Comparison of ENCODE assay signal across 2 cellular contexts in the genomic region with DNA sequence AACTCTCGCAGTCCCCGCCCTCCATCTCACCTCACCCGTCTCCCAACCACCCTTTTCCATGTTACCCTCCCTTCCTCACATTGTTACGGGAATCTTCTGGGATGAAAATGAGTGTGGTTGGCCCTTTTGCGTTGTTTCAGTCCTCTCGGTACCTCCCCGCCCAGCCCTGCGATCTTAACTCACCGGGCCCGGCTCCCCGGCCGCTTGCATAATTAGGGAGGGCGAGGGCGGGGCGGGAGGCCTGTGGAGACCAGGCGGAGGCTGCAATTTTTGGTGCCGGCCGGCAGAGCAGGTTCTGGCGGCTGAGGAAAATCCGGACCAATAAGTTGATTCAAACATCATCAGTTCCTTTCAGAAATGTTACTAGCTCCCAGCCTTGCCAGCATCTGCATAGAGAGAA.
A peak's percentile ranks its signal among the peaks of the same experiment; 100 is the strongest.
TF ChIP-seq lines count a peak whose summit lies in the region.

No MANE protein-coding gene starts in this region.

TF ChIP-seq in HEK293T, 16 proteins besides CTCF, POLR2A, EP300 and RAD21 (continued from another document):
- TF ChIP-seq TARDBP (IDR thresholded peaks at IDR 0.05), result no peak
- no peak for TF ChIP-seq FOXA1 (IDR thresholded peaks at IDR 0.05)
- TF ChIP-seq CTBP1 (IDR thresholded peaks at IDR 0.05; ENCODE audit: borderline replicate concordance), result no peak
- TF ChIP-seq ARNT (IDR thresholded peaks at IDR 0.05), result no peak
- TF ChIP-seq, protein P1, sequence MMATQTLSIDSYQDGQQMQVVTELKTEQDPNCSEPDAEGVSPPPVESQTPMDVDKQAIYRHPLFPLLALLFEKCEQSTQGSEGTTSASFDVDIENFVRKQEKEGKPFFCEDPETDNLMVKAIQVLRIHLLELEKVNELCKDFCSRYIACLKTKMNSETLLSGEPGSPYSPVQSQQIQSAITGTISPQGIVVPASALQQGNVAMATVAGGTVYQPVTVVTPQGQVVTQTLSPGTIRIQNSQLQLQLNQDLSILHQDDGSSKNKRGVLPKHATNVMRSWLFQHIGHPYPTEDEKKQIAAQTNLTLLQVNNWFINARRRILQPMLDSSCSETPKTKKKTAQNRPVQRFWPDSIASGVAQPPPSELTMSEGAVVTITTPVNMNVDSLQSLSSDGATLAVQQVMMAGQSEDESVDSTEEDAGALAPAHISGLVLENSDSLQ (IDR thresholded peaks at IDR 0.05), result no peak

TF ChIP-seq in K562, 482 proteins besides CTCF, POLR2A, EP300 and RAD21 (continued from another document and continues in another):
- TF ChIP-seq, protein P2, sequence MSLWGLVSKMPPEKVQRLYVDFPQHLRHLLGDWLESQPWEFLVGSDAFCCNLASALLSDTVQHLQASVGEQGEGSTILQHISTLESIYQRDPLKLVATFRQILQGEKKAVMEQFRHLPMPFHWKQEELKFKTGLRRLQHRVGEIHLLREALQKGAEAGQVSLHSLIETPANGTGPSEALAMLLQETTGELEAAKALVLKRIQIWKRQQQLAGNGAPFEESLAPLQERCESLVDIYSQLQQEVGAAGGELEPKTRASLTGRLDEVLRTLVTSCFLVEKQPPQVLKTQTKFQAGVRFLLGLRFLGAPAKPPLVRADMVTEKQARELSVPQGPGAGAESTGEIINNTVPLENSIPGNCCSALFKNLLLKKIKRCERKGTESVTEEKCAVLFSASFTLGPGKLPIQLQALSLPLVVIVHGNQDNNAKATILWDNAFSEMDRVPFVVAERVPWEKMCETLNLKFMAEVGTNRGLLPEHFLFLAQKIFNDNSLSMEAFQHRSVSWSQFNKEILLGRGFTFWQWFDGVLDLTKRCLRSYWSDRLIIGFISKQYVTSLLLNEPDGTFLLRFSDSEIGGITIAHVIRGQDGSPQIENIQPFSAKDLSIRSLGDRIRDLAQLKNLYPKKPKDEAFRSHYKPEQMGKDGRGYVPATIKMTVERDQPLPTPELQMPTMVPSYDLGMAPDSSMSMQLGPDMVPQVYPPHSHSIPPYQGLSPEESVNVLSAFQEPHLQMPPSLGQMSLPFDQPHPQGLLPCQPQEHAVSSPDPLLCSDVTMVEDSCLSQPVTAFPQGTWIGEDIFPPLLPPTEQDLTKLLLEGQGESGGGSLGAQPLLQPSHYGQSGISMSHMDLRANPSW (CRISPR knock-in tag; IDR thresholded peaks at IDR 0.05), result no peak
- TF ChIP-seq SIN3A (IDR thresholded peaks at IDR 0.05; ENCODE audit: borderline replicate concordance in 2 of 2, control insufficient read depth in 1 of 2, low read depth in 2 of 2, low read length in 2 of 2), result no peak
- TF ChIP-seq, protein P3, sequence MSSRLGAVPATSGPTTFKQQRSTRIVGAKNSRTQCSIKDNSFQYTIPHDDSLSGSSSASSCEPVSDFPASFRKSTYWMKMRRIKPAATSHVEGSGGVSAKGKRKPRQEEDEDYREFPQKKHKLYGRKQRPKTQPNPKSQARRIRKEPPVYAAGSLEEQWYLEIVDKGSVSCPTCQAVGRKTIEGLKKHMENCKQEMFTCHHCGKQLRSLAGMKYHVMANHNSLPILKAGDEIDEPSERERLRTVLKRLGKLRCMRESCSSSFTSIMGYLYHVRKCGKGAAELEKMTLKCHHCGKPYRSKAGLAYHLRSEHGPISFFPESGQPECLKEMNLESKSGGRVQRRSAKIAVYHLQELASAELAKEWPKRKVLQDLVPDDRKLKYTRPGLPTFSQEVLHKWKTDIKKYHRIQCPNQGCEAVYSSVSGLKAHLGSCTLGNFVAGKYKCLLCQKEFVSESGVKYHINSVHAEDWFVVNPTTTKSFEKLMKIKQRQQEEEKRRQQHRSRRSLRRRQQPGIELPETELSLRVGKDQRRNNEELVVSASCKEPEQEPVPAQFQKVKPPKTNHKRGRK (tag; IDR thresholded peaks at IDR 0.05), result peak; percentile 49; the same call in 1 of the 2 replicates
- TF ChIP-seq MAZ (CRISPR knock-in tag; conservative IDR thresholded peaks at IDR 0.05 in 1 of 2, IDR thresholded peaks at IDR 0.05 in 1 of 2), result peak in 1 of 2 experiments; percentile 78; a peak in 2 of 4 replicates
- no peak for TF ChIP-seq ZNF444 (CRISPR knock-in tag; IDR thresholded peaks at IDR 0.05)
- TF ChIP-seq, protein P4, sequence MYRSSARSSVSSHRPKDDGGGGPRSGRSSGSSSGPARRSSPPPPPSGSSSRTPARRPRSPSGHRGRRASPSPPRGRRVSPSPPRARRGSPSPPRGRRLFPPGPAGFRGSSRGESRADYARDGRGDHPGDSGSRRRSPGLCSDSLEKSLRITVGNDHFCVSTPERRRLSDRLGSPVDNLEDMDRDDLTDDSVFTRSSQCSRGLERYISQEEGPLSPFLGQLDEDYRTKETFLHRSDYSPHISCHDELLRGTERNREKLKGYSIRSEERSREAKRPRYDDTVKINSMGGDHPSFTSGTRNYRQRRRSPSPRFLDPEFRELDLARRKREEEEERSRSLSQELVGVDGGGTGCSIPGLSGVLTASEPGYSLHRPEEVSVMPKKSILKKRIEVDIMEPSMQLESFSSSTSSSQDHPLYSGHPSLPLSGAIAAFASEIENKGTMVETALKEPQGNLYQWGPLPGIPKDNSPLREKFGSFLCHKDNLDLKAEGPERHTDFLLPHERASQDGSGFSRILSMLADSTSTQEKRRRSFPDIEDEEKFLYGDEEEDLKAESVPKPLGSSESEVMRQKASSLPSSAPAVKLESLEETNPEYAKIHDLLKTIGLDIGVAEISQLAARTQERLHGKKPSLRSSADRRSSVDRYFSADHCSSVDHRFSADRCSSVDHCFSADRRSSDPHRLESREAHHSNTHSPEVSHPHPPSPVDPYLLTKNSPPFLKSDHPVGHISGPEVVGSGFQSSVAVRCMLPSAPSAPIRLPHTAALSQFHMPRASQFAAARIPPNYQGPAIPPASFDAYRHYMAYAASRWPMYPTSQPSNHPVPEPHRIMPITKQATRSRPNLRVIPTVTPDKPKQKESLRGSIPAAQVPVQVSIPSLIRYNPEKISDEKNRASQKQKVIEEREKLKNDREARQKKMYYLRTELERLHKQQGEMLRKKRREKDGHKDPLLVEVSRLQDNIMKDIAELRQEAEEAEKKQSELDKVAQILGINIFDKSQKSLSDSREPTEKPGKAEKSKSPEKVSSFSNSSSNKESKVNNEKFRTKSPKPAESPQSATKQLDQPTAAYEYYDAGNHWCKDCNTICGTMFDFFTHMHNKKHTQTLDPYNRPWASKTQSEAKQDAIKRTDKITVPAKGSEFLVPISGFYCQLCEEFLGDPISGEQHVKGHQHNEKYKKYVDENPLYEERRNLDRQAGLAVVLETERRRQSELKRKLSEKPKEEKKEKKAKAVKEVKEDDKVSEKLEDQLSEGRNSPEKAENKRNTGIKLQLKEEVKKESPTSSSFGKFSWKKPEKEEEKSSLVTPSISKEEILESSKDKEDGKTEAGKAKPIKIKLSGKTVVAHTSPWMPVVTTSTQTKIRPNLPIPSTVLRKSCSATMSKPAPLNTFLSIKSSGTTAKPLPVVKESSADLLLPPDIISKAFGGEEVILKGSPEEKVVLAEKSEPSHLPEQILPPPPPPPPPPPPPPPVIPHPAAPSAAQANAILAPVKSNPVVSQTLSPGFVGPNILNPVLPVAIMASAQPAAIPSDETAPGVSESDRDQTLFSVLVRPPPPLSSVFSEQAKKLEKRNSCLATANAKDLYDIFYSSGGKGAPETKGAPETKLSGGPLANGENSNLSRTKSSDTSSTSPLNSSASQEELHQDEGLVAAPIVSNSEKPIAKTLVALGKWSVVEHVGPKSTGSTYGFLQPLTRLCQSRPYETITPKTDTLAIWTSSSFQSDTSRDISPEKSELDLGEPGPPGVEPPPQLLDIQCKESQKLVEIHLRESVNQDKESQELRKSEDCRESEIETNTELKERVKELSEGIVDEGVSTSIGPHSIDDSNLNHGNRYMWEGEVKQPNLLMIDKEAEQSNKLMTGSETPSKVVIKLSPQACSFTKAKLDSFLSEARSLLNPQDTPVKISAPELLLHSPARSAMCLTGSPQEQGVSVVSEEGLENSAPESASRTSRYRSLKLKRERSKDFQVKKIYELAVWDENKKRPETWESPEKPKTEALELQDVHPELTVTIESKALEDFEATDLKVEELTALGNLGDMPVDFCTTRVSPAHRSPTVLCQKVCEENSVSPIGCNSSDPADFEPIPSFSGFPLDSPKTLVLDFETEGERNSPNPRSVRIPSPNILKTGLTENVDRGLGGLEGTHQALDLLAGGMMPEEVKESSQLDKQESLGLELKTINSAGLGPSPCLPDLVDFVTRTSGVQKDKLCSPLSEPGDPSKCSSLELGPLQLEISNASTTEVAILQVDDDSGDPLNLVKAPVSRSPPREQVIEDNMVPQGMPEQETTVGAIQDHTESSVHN (IDR thresholded peaks at IDR 0.05; ENCODE audit: borderline replicate concordance in 1 of 2, low read depth in 1 of 2), result no peak
- no peak for TF ChIP-seq ZNF134 (CRISPR knock-in tag; conservative IDR thresholded peaks at IDR 0.05)
- TF ChIP-seq CHD1 (IDR thresholded peaks at IDR 0.05; ENCODE audit: low read length), result no peak
- peak; percentile 72 for TF ChIP-seq CEBPB (tag; IDR thresholded peaks at IDR 0.05)
- no peak for TF ChIP-seq EZH2 (IDR thresholded peaks at IDR 0.05; ENCODE audit: borderline replicate concordance, low read depth, low read length)
- TF ChIP-seq, protein P5, sequence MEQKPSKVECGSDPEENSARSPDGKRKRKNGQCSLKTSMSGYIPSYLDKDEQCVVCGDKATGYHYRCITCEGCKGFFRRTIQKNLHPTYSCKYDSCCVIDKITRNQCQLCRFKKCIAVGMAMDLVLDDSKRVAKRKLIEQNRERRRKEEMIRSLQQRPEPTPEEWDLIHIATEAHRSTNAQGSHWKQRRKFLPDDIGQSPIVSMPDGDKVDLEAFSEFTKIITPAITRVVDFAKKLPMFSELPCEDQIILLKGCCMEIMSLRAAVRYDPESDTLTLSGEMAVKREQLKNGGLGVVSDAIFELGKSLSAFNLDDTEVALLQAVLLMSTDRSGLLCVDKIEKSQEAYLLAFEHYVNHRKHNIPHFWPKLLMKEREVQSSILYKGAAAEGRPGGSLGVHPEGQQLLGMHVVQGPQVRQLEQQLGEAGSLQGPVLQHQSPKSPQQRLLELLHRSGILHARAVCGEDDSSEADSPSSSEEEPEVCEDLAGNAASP (IDR thresholded peaks at IDR 0.05), result no peak
- no peak for TF ChIP-seq ZC3H4 (CRISPR knock-in tag; IDR thresholded peaks at IDR 0.05; ENCODE audit: borderline replicate concordance)
- TF ChIP-seq, protein P6, sequence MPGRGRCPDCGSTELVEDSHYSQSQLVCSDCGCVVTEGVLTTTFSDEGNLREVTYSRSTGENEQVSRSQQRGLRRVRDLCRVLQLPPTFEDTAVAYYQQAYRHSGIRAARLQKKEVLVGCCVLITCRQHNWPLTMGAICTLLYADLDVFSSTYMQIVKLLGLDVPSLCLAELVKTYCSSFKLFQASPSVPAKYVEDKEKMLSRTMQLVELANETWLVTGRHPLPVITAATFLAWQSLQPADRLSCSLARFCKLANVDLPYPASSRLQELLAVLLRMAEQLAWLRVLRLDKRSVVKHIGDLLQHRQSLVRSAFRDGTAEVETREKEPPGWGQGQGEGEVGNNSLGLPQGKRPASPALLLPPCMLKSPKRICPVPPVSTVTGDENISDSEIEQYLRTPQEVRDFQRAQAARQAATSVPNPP (IDR thresholded peaks at IDR 0.05; ENCODE audit: borderline replicate concordance, insufficient read depth, insufficient read length), result no peak
- TF ChIP-seq MIER1 (IDR thresholded peaks at IDR 0.05; ENCODE audit: low read depth), result no peak
- no peak for TF ChIP-seq NONO (IDR thresholded peaks at IDR 0.05; ENCODE audit: low read depth in 2 of 2, low read length in 1 of 2)
- TF ChIP-seq, protein P7, sequence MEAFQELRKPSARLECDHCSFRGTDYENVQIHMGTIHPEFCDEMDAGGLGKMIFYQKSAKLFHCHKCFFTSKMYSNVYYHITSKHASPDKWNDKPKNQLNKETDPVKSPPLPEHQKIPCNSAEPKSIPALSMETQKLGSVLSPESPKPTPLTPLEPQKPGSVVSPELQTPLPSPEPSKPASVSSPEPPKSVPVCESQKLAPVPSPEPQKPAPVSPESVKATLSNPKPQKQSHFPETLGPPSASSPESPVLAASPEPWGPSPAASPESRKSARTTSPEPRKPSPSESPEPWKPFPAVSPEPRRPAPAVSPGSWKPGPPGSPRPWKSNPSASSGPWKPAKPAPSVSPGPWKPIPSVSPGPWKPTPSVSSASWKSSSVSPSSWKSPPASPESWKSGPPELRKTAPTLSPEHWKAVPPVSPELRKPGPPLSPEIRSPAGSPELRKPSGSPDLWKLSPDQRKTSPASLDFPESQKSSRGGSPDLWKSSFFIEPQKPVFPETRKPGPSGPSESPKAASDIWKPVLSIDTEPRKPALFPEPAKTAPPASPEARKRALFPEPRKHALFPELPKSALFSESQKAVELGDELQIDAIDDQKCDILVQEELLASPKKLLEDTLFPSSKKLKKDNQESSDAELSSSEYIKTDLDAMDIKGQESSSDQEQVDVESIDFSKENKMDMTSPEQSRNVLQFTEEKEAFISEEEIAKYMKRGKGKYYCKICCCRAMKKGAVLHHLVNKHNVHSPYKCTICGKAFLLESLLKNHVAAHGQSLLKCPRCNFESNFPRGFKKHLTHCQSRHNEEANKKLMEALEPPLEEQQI (IDR thresholded peaks at IDR 0.05), result 0 out of 2 replicates have a peak, but pooled peaks have one; percentile 17
- TF ChIP-seq, protein P8, sequence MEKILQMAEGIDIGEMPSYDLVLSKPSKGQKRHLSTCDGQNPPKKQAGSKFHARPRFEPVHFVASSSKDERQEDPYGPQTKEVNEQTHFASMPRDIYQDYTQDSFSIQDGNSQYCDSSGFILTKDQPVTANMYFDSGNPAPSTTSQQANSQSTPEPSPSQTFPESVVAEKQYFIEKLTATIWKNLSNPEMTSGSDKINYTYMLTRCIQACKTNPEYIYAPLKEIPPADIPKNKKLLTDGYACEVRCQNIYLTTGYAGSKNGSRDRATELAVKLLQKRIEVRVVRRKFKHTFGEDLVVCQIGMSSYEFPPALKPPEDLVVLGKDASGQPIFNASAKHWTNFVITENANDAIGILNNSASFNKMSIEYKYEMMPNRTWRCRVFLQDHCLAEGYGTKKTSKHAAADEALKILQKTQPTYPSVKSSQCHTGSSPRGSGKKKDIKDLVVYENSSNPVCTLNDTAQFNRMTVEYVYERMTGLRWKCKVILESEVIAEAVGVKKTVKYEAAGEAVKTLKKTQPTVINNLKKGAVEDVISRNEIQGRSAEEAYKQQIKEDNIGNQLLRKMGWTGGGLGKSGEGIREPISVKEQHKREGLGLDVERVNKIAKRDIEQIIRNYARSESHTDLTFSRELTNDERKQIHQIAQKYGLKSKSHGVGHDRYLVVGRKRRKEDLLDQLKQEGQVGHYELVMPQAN (IDR thresholded peaks at IDR 0.05; ENCODE audit: borderline replicate concordance), result no peak
- TF ChIP-seq TBL1XR1 (IDR thresholded peaks at IDR 0.05; ENCODE audit: low read length in 2 of 2), result no peak
- TF ChIP-seq NCOA4 (IDR thresholded peaks at IDR 0.05; ENCODE audit: partially characterized antibody), result no peak
- TF ChIP-seq, protein P9, sequence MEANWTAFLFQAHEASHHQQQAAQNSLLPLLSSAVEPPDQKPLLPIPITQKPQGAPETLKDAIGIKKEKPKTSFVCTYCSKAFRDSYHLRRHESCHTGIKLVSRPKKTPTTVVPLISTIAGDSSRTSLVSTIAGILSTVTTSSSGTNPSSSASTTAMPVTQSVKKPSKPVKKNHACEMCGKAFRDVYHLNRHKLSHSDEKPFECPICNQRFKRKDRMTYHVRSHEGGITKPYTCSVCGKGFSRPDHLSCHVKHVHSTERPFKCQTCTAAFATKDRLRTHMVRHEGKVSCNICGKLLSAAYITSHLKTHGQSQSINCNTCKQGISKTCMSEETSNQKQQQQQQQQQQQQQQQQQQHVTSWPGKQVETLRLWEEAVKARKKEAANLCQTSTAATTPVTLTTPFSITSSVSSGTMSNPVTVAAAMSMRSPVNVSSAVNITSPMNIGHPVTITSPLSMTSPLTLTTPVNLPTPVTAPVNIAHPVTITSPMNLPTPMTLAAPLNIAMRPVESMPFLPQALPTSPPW (CRISPR knock-in tag; IDR thresholded peaks at IDR 0.05), result peak; percentile 43
- TF ChIP-seq CC2D1A (IDR thresholded peaks at IDR 0.05), result 0 out of 2 replicates have a peak, but pooled peaks have one; percentile 13
- no peak for TF ChIP-seq GABPB2 (CRISPR knock-in tag; conservative IDR thresholded peaks at IDR 0.05)
- TF ChIP-seq PTTG1 (tag; IDR thresholded peaks at IDR 0.05; ENCODE audit: low read depth), result no peak
- TF ChIP-seq NFE2 (IDR thresholded peaks at IDR 0.05; ENCODE audit: low read depth), result no peak
